Comparison of ENCODE assay signal across 1 cellular context in genomic region chr17:81843713-81844326, GRCh38.
TF ChIP-seq lines count a peak whose summit lies in the region.

No MANE protein-coding gene starts in this region.

TF ChIP-seq in HepG2, 621 proteins besides CTCF, POLR2A, EP300 and RAD21:
- TF ChIP-seq ZNF839 (CRISPR knock-in tag; IDR thresholded peaks at IDR 0.05; ENCODE audit: borderline replicate concordance) (no peak), NKX3-1 (CRISPR knock-in tag; IDR thresholded peaks at IDR 0.05) (peak; percentile 22; the same call in 1 of the 2 replicates), RBFOX2 (IDR thresholded peaks at IDR 0.05; ENCODE audit: low read depth, low read length) (peak; percentile 72), AGO2 (optimal IDR thresholded peaks at IDR 0.05; ENCODE audit: low read depth, low read length) (peak; percentile 96), CEBPZ (IDR thresholded peaks at IDR 0.05; ENCODE audit: low read length) (no peak)
